Comparison of ENCODE assay signal across 11 cellular contexts in the genomic region with DNA sequence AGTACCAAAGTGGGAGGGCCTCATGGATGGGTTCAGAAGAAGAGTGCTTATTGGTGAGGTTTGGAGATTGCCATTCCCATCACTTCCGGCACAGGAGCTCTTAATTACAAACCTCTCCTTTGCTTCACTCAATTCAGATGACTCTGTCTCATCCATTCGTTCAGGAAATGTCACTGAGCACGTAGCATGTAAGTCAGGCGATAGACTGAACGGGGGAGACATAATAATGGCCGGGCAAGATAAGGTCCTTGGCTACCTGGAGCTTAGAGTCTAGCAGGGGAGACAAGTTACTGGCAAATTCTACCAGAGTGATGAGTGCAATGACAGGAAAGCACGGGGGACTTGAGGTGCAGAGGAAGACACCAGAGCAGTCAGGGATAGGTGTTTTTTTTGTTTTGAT. TPM values are rescaled to one million over a fixed set of nuclear protein-coding genes. Genes with fewer than 3 reads are reported as not detected.
"Had no signal": no experiment of that assay in that cellular context is flagged by ENCODE, and none has a peak within 500 bp of the region (broad histone marks: within the 10 kb centered on the region; RNA-seq: fewer than 3 reads in every experiment).

No MANE protein-coding gene starts in this region.

RNA-seq across cellular contexts. Expression of a gene that starts 11.0 kb away (rescaled TPM):
- total RNA-seq: OCI-LY7, PC-3, Peyer's patch, Right ventricle myocardium inferior, Right ventricle myocardium superior, RPMI7951, SJCRH30, SJSA1, SK-MEL-5, T-cell had no signal
- polyA plus RNA-seq: SK-N-SH had no signal

RNA-seq across cellular contexts. Expression of a gene that starts 14.9 kb away (rescaled TPM):
- total RNA-seq: SJCRH30, SJSA1 had no signal

RNA-seq across cellular contexts. Expression of a gene that starts 29.6 kb away (rescaled TPM):
- total RNA-seq: PC-3, SJSA1 had no signal
